In the genomic region with DNA sequence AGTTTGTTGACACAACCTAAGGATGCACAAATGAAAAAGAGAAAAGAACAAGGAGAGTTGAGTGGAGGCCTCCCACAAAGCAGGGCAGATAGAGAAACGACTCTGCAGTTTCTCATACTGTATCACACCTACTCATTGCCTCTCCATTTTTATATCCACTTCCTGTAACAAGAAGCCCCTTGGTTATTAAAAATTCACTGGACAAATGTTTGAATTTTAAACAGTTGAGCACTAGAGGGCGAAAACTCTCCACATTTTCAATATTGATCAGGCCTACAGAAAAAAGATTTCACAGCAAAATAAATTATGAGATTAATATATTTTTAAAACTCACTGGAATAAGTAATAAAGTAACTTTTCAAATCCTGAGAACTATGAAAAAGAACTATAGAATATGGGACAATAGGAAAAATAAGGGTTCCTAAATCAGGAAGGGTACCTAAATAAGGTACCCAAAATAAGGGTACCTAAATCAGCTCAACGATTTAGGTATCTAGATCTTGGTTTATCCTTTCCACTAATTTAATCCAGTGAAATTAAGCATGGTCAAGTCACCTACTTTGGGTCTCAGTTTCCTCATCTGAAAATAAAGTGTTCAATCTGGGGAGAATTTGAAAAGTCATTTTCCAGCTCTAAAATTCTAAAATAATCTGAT, we compare ENCODE assay signal across 9 cellular contexts. TPM values are rescaled to one million over a fixed set of nuclear protein-coding genes. Genes with fewer than 3 reads are reported as not detected.
DNase-seq lines count a peak whose midpoint lies in the region; ATAC-seq and TF ChIP-seq lines count a peak whose summit lies in the region.
"Had no signal": no experiment of that assay in that cellular context is flagged by ENCODE, and none has a peak within 500 bp of the region (broad histone marks: within the 10 kb centered on the region; RNA-seq: fewer than 3 reads in every experiment).

No MANE protein-coding gene starts in this region.

- H3K27ac Mint-ChIP-seq in activated CD4-positive, alpha-beta T cell treated with anti-CD3 and anti-CD28 coated beads for 36 hours = no peak overlapping the region
- no peak overlapping the region for H3K27ac Mint-ChIP-seq in activated B cell treated with CpG ODN at 0.5 μM for 24 hours

- H3K4me1 Mint-ChIP-seq in activated CD4-positive, alpha-beta T cell treated with anti-CD3 and anti-CD28 coated beads for 36 hours = peaks cover 7% of the 10 kb centered on the region
- no peaks in the 10 kb centered on the region for H3K4me1 Mint-ChIP-seq in activated B cell treated with CpG ODN at 0.5 μM for 24 hours

- no peaks in the 10 kb centered on the region for H3K9me3 Mint-ChIP-seq in activated CD4-positive, alpha-beta T cell treated with anti-CD3 and anti-CD28 coated beads for 36 hours (ENCODE audit: low read depth)
- H3K9me3 Mint-ChIP-seq in activated B cell treated with CpG ODN at 0.5 μM for 24 hours = no peaks in the 10 kb centered on the region
- H3K9me3 Mint-ChIP-seq: activated naive CD4-positive, alpha-beta T cell treated with anti-CD3 and anti-CD28 coated beads, Interleukin-2, amount 50 U/mL, for 72 hours had no signal

- POLR2A ChIA-PET in activated CD4-positive, alpha-beta T cell treated with anti-CD3 and anti-CD28 coated beads for 36 hours (lab: Charles Lee) = no interaction called here
- POLR2A ChIA-PET in activated B cell treated with CpG ODN at 0.5 μM for 24 hours (lab: Charles Lee) = no interaction called here

- peak; percentile 60 for ATAC-seq in activated CD4-positive, alpha-beta T cell treated with anti-CD3 and anti-CD28 coated beads for 36 hours
- ATAC-seq in activated B cell treated with CpG ODN at 0.5 μM for 24 hours (ENCODE audit: low read depth) = peak; percentile 10
- ATAC-seq in GM18873 (IDR thresholded peaks at IDR 0.05; ENCODE audit: low FRiP score, unreplicated experiment) = no peak
- ATAC-seq in HG02588 (IDR thresholded peaks at IDR 0.05; ENCODE audit: unreplicated experiment) = no peak
- ATAC-seq in HG02840 (IDR thresholded peaks at IDR 0.05; ENCODE audit: low FRiP score, unreplicated experiment) = no peak

- intact Hi-C loops in activated CD4-positive, alpha-beta T cell treated with anti-CD3 and anti-CD28 coated beads for 36 hours (cut with DNase I, micrococcal nuclease) = loop anchor here (1.0 to 2.0 kb wide), 3 partner anchors 47 to 519 kb away; a partner anchor contains a TSS
- intact Hi-C loops in activated B cell treated with CpG ODN at 0.5 μM for 24 hours (cut with micrococcal nuclease) = loop anchor here (1.0 to 10.0 kb wide), 2 partner anchors 445 to 518 kb away; no protein-coding TSS in a partner anchor

- H3K4me3 Mint-ChIP-seq in activated CD4-positive, alpha-beta T cell treated with anti-CD3 and anti-CD28 coated beads for 36 hours = no peak overlapping the region
- H3K4me3 Mint-ChIP-seq in activated B cell treated with CpG ODN at 0.5 μM for 24 hours = no peak overlapping the region

- DNase-seq in activated CD4-positive, alpha-beta T cell treated with anti-CD3 and anti-CD28 coated beads for 36 hours = no peak
- DNase-seq in activated CD4-positive, alpha-beta T cell treated with anti-CD3 and anti-CD28 coated beads, Interleukin-2, amount 50 U/mL, for 1 hour = no peak
- DNase-seq in NAMALWA (ENCODE audit: low spot score) = peak; percentile 72
- no peak for DNase-seq in activated B cell treated with CpG ODN at 0.5 μM for 24 hours
- DNase-seq in kidney tubule cell (ENCODE audit: low spot score) = peak; percentile 45

- peaks cover 11% of the 10 kb centered on the region for H3K36me3 Mint-ChIP-seq in activated CD4-positive, alpha-beta T cell treated with anti-CD3 and anti-CD28 coated beads for 36 hours (ENCODE audit: low read depth)
- H3K36me3 Mint-ChIP-seq in activated B cell treated with CpG ODN at 0.5 μM for 24 hours (ENCODE audit: low read depth) = peaks cover 37% of the 10 kb centered on the region

- H3K27me3 Mint-ChIP-seq in activated CD4-positive, alpha-beta T cell treated with anti-CD3 and anti-CD28 coated beads for 36 hours = no peaks in the 10 kb centered on the region
- H3K27me3 Mint-ChIP-seq in activated B cell treated with CpG ODN at 0.5 μM for 24 hours = no peaks in the 10 kb centered on the region

- CTCF ChIA-PET in activated CD4-positive, alpha-beta T cell treated with anti-CD3 and anti-CD28 coated beads for 36 hours (lab: Charles Lee) = interaction anchor here (0.7 to 1.5 kb wide), 5 partner anchors 26 to 518 kb away, joined by 3 to 4 read pairs (median 3); no protein-coding TSS in a partner anchor
- CTCF ChIA-PET in activated B cell treated with CpG ODN at 0.5 μM for 24 hours (lab: Charles Lee) = interaction anchor here (0.9 to 1.0 kb wide), 4 partner anchors 250 to 518 kb away, joined by 3 to 5 read pairs (median 4); a partner anchor contains a TSS

- no peak for TF ChIP-seq CTCF in activated B cell treated with CpG ODN at 0.5 μM for 24 hours (IDR thresholded peaks at IDR 0.05)

RNA-seq across cellular contexts. Expression of a gene that starts 47.0 kb away (rescaled TPM):
- 100 to 1,000 TPM; 221 to 233 TPM for total RNA-seq in activated CD4-positive, alpha-beta T cell treated with anti-CD3 and anti-CD28 coated beads for 36 hours
- 225 and 227 TPM in 2 replicates for total RNA-seq in activated B cell treated with CpG ODN at 0.5 μM for 24 hours

RNA-seq across cellular contexts. Expression of a gene that starts 58.3 kb away (rescaled TPM):
- total RNA-seq in activated CD4-positive, alpha-beta T cell treated with anti-CD3 and anti-CD28 coated beads for 36 hours = under 1 TPM; 0.59 to 0.79 TPM
- total RNA-seq in activated B cell treated with CpG ODN at 0.5 μM for 24 hours = 41.7 and 46.2 TPM in 2 replicates

Comparison
In these comparisons a context has a peak if more than half of its experiments do, and no peak if none do; other contexts are left out.
1. ATAC-seq: peak in activated CD4-positive, alpha-beta T cell treated with anti-CD3 and anti-CD28 coated beads for 36 hours (single experiment) and activated B cell treated with CpG ODN at 0.5 μM for 24 hours (single experiment); none in GM18873 (single experiment), HG02588 (single experiment) and HG02840 (single experiment).
2. DNase-seq: peak in NAMALWA (single experiment) and kidney tubule cell (single experiment); none in activated CD4-positive, alpha-beta T cell treated with anti-CD3 and anti-CD28 coated beads for 36 hours (single experiment), activated CD4-positive, alpha-beta T cell treated with anti-CD3 and anti-CD28 coated beads, Interleukin-2, amount 50 U/mL, for 1 hour (single experiment) and activated B cell treated with CpG ODN at 0.5 μM for 24 hours (single experiment).
3. RNA of a gene that starts 58.3 kb away (total RNA-seq): 41.7 to 46.2 TPM in activated B cell treated with CpG ODN at 0.5 μM for 24 hours; 0.59 to 0.79 TPM in activated CD4-positive, alpha-beta T cell treated with anti-CD3 and anti-CD28 coated beads for 36 hours; every median in the first group is over 10 times any median in the second.